Comparison of ENCODE assay signal across 16 cellular contexts in genomic region chr1:156077430-156077760, GRCh38. TPM values are rescaled to one million over a fixed set of nuclear protein-coding genes. Genes with fewer than 3 reads are reported as not detected.
A peak's percentile ranks its signal among the peaks of the same experiment; 100 is the strongest.
DNase-seq lines count a peak whose midpoint lies in the region; ATAC-seq and TF ChIP-seq lines count a peak whose summit lies in the region.
"Had no signal": no experiment of that assay in that cellular context is flagged by ENCODE, and none has a peak within 500 bp of the region (broad histone marks: within the 10 kb centered on the region; RNA-seq: fewer than 3 reads in every experiment).

No MANE protein-coding gene starts in this region.

- H3K79me1 ChIP-seq in mesendoderm (ENCODE audit: low read length): peaks cover 31% of the 10 kb centered on the region

- peaks cover 64% of the 10 kb centered on the region for H3K79me2 ChIP-seq in mesendoderm (ENCODE audit: control insufficient read depth, insufficient read depth, low read length)

- H3K56ac ChIP-seq in mesendoderm (ENCODE audit: low read length): peak overlapping the region; percentile 77

- H3K27ac Mint-ChIP-seq in MCF 10A (ENCODE audit: low read depth, unreplicated experiment) (no peak overlapping the region), brain (peak overlapping the region in 4 of 5 experiments; percentile 27 to 99 (median 92)), type B pancreatic cell (no peak overlapping the region)
- no peak overlapping the region for H3K27ac Mint-ChIP-seq in activated T-cell treated with anti-CD3 and anti-CD28 coated beads, Interleukin-2, amount 50 U/mL, for 72 hours
- H3K27ac Mint-ChIP-seq: activated CD8-positive, alpha-beta T cell treated with anti-CD3 and anti-CD28 coated beads for 36 hours had no signal

- CTCF ChIA-PET in MCF 10A (lab: Yijun Ruan, JAX): no interaction called here

- H3K9me3 ChIP-seq in breast epithelium: no peaks in the 10 kb centered on the region
- H3K9me3 ChIP-seq: esophagus squamous epithelium, MG63 had no signal

- ATAC-seq in activated T-cell treated with anti-CD3 and anti-CD28 coated beads, Interleukin-2, amount 50 U/mL, for 72 hours (replicated peaks in 1 of 2): no peak
- ATAC-seq in HG02840 (IDR thresholded peaks at IDR 0.05; ENCODE audit: low FRiP score, unreplicated experiment): no peak

- DNase-seq in breast epithelium (ENCODE audit: low spot score in 2 of 2): no peak
- DNase-seq in MCF 10A (ENCODE audit: unreplicated experiment): no peak
- DNase-seq in mesendoderm: no peak
- no peak for DNase-seq in type B pancreatic cell (ENCODE audit: extremely low spot score, unreplicated experiment)
- DNase-seq in activated T-cell treated with anti-CD3 and anti-CD28 coated beads, Interleukin-2, amount 50 U/mL, for 72 hours: no peak
- no peak for DNase-seq in CD1c-positive myeloid dendritic cell (ENCODE audit: extremely low spot score)
- DNase-seq: dermis blood vessel endothelial cell; esophagus squamous epithelium; MG63; NCI-H187 treated with DMSO at 0.1 percent for 48 hours; NCI-H524; stimulated activated naive CD4-positive, alpha-beta T cell had no signal

- H2BK15ac ChIP-seq in mesendoderm (replicated peaks; ENCODE audit: low read depth): no peak overlapping the region

- no peaks in the 10 kb centered on the region for H3K4me1 ChIP-seq in breast epithelium
- peaks cover 49% of the 10 kb centered on the region for H3K4me1 ChIP-seq in mesendoderm (ENCODE audit: control insufficient read depth, low read depth, low read length)

- H3K27me3 Mint-ChIP-seq in MCF 10A (ENCODE audit: insufficient read depth, unreplicated experiment): no peaks in the 10 kb centered on the region
- peaks cover 8% of the 10 kb centered on the region for H3K27me3 Mint-ChIP-seq in brain
- no peaks in the 10 kb centered on the region for H3K27me3 Mint-ChIP-seq in type B pancreatic cell
- H3K27me3 Mint-ChIP-seq in activated T-cell treated with anti-CD3 and anti-CD28 coated beads, Interleukin-2, amount 50 U/mL, for 72 hours (ENCODE audit: low read depth): peaks cover 40% of the 10 kb centered on the region
- H3K27me3 Mint-ChIP-seq: activated CD8-positive, alpha-beta T cell treated with anti-CD3 and anti-CD28 coated beads for 36 hours had no signal

- no peaks in the 10 kb centered on the region for H3K9me3 Mint-ChIP-seq in MCF 10A (ENCODE audit: unreplicated experiment)
- no peaks in the 10 kb centered on the region for H3K9me3 Mint-ChIP-seq in brain
- H3K9me3 Mint-ChIP-seq in type B pancreatic cell: no peaks in the 10 kb centered on the region
- no peaks in the 10 kb centered on the region for H3K9me3 Mint-ChIP-seq in activated T-cell treated with anti-CD3 and anti-CD28 coated beads, Interleukin-2, amount 50 U/mL, for 72 hours
- H3K9me3 Mint-ChIP-seq: activated CD8-positive, alpha-beta T cell treated with anti-CD3 and anti-CD28 coated beads for 36 hours had no signal

- H3K9ac ChIP-seq in mesendoderm (ENCODE audit: low read length): peak overlapping the region; percentile 61

- no peak overlapping the region for H3K18ac ChIP-seq in mesendoderm (ENCODE audit: low read length)

- H3K36me3 Mint-ChIP-seq in MCF 10A (ENCODE audit: insufficient read depth, unreplicated experiment): peaks cover 5% of the 10 kb centered on the region
- peaks cover 39% of the 10 kb centered on the region for H3K36me3 Mint-ChIP-seq in brain
- H3K36me3 Mint-ChIP-seq in type B pancreatic cell: peaks cover 38% of the 10 kb centered on the region
- no peaks in the 10 kb centered on the region for H3K36me3 Mint-ChIP-seq in activated T-cell treated with anti-CD3 and anti-CD28 coated beads, Interleukin-2, amount 50 U/mL, for 72 hours (ENCODE audit: insufficient read depth in 2 of 2)

- H3K4me3 ChIP-seq in breast epithelium (peak overlapping the region in 2 of 3 donors; percentile 56 to 68), mesendoderm (ENCODE audit: low read length) (no peak overlapping the region)
- H3K4me3 ChIP-seq: MG63 had no signal

- peak overlapping the region; percentile 50 to 76 for H3K27ac ChIP-seq in breast epithelium
- H3K27ac ChIP-seq in mesendoderm (ENCODE audit: low read depth, low read length): no peak overlapping the region

- H3K27me3 ChIP-seq in breast epithelium (no peaks in the 10 kb centered on the region), mesendoderm (ENCODE audit: insufficient read depth, low read length, poor library complexity) (no peaks in the 10 kb centered on the region)
- H3K27me3 ChIP-seq: MG63 had no signal

- BruUV-seq in MCF 10A (replicated peaks; lab: Mats Ljungman, UMichigan): no TSS peak

- TF ChIP-seq CTCF in breast epithelium (IDR thresholded peaks at IDR 0.05) (no peak), MCF 10A (IDR thresholded peaks at IDR 0.05; ENCODE audit: unreplicated experiment) (no peak), brain (conservative IDR thresholded peaks at IDR 0.05) (no peak), type B pancreatic cell (conservative IDR thresholded peaks at IDR 0.05) (no peak)

- no peak overlapping the region for H2BK5ac ChIP-seq in mesendoderm (ENCODE audit: low read length)

- no CpG with 5 or more reads among the region's 19 CpGs for WGBS in mesendoderm (ENCODE audit: extremely low coverage, insufficient coverage, low lambda C conversion rate)

- H3K4me2 ChIP-seq in mesendoderm (ENCODE audit: low read length): peak overlapping the region; percentile 12

- H3K4ac ChIP-seq in mesendoderm (ENCODE audit: low read depth, low read length): no peak overlapping the region

- TF ChIP-seq POLR2A in breast epithelium (IDR thresholded peaks at IDR 0.05): no peak

- intact Hi-C loops in breast epithelium (cut with DNase I; ENCODE audit: low total_unique reads): no loop called here
- intact Hi-C loops in MCF 10A (cut with micrococcal nuclease): no loop called here

- H3K4me3 Mint-ChIP-seq in MCF 10A (ENCODE audit: unreplicated experiment) (no peak overlapping the region), brain (peak overlapping the region; percentile 96 to 99 (median 98)), type B pancreatic cell (peak overlapping the region; percentile 97)
- no peak overlapping the region for H3K4me3 Mint-ChIP-seq in activated T-cell treated with anti-CD3 and anti-CD28 coated beads, Interleukin-2, amount 50 U/mL, for 72 hours
- H3K4me3 Mint-ChIP-seq: activated CD8-positive, alpha-beta T cell treated with anti-CD3 and anti-CD28 coated beads for 36 hours had no signal

- H3K23ac ChIP-seq in mesendoderm (ENCODE audit: low read length): peak overlapping the region; percentile 72

- H3K36me3 ChIP-seq in breast epithelium: no peaks in the 10 kb centered on the region
- H3K36me3 ChIP-seq in mesendoderm (ENCODE audit: control insufficient read depth, insufficient read depth, low read length): peaks cover 5% of the 10 kb centered on the region

- H2AK5ac ChIP-seq in mesendoderm (ENCODE audit: low read length): peak overlapping the region; percentile 52

- peaks cover 11% of the 10 kb centered on the region for H3K4me1 Mint-ChIP-seq in MCF 10A (ENCODE audit: insufficient read depth, unreplicated experiment)
- H3K4me1 Mint-ChIP-seq in brain: peaks cover 87% of the 10 kb centered on the region
- peaks cover 52% of the 10 kb centered on the region for H3K4me1 Mint-ChIP-seq in type B pancreatic cell (ENCODE audit: unreplicated experiment)
- peaks cover 5% of the 10 kb centered on the region for H3K4me1 Mint-ChIP-seq in activated T-cell treated with anti-CD3 and anti-CD28 coated beads, Interleukin-2, amount 50 U/mL, for 72 hours (ENCODE audit: low read depth)

- POLR2A ChIA-PET in MCF 10A (lab: Yijun Ruan, JAX): no interaction called here

- H4K8ac ChIP-seq in mesendoderm (ENCODE audit: low read depth, low read length): no peak overlapping the region

- no peak overlapping the region for H2BK120ac ChIP-seq in mesendoderm (ENCODE audit: low read depth, low read length)

- H4K5ac ChIP-seq in mesendoderm (ENCODE audit: low read length): no peak overlapping the region

RNA-seq across cellular contexts. Expression of gene MEX3A, which starts 4.9 kb away (rescaled TPM):
- 1 to 10 TPM in 2 of 3 donors, under 1 TPM in 1; 0.32 to 1.3 (median 1.3) TPM for total RNA-seq in breast epithelium
- total RNA-seq in MCF 10A (2022): 0.88 and 0.91 TPM in 2 replicates
- polyA plus RNA-seq in brain (ENCODE audit: insufficient read depth, low read depth, low replicate concordance): 91.7 TPM
- polyA plus RNA-seq in mesendoderm (2013, experiment 1 of 2): 44.2 TPM
- polyA plus RNA-seq in mesendoderm (2013, experiment 2 of 2): 43.0 TPM
- total RNA-seq in type B pancreatic cell (ENCODE audit: low replicate concordance): 31.0 and 61.9 TPM in 2 replicates
- under 1 TPM; 0.31 to 0.97 TPM for total RNA-seq in activated T-cell treated with anti-CD3 and anti-CD28 coated beads, Interleukin-2, amount 50 U/mL, for 72 hours

RNA-seq across cellular contexts. Expression of gene RAB25, which starts 16.4 kb away (rescaled TPM):
- total RNA-seq in breast epithelium (10 to 100 TPM in 2 of 3 donors, not detected in 1; 40.3 to 68.6 TPM), MCF 10A (2022) (1.6 and 5.5 TPM in 2 replicates), type B pancreatic cell (ENCODE audit: low replicate concordance) (97.9 and 294 TPM in 2 replicates)
- polyA plus RNA-seq in brain (ENCODE audit: insufficient read depth, low read depth, low replicate concordance): 113 TPM
- 49.9 TPM for polyA plus RNA-seq in mesendoderm (2013, experiment 1 of 2)
- 48.3 TPM for polyA plus RNA-seq in mesendoderm (2013, experiment 2 of 2)
- total RNA-seq in activated T-cell treated with anti-CD3 and anti-CD28 coated beads, Interleukin-2, amount 50 U/mL, for 72 hours: under 1 TPM; 0.53 to 0.95 TPM
- total RNA-seq: dermis blood vessel endothelial cell, left ventricle myocardium superior had no signal

RNA-seq across cellular contexts. Expression of gene LAMTOR2, which starts 22.8 kb away (rescaled TPM):
- total RNA-seq in breast epithelium (10 to 100 TPM; 60.7 to 75.5 (median 69.8) TPM), MCF 10A (2022) (88.1 and 104 TPM in 2 replicates), type B pancreatic cell (ENCODE audit: low replicate concordance) (55.6 and 60.9 TPM in 2 replicates)
- polyA plus RNA-seq in brain (ENCODE audit: insufficient read depth, low read depth, low replicate concordance): 126 TPM
- 58.6 TPM for polyA plus RNA-seq in mesendoderm (2013, experiment 1 of 2)
- 51.9 TPM for polyA plus RNA-seq in mesendoderm (2013, experiment 2 of 2)
- total RNA-seq in activated T-cell treated with anti-CD3 and anti-CD28 coated beads, Interleukin-2, amount 50 U/mL, for 72 hours: 10 to 100 TPM; 58.7 to 61.8 TPM

RNA-seq across cellular contexts. Expression of gene UBQLN4, which starts 23.8 kb away (rescaled TPM):
- total RNA-seq in breast epithelium (10 to 100 TPM; 22.1 to 27.1 (median 23.3) TPM), MCF 10A (2022) (49.0 and 51.4 TPM in 2 replicates), type B pancreatic cell (ENCODE audit: low replicate concordance) (40.3 and 54.5 TPM in 2 replicates)
- 92.9 TPM for polyA plus RNA-seq in brain (ENCODE audit: insufficient read depth, low read depth, low replicate concordance)
- 31.9 TPM for polyA plus RNA-seq in mesendoderm (2013, experiment 1 of 2)
- polyA plus RNA-seq in mesendoderm (2013, experiment 2 of 2): 31.5 TPM
- 10 to 100 TPM; 31.4 to 42.6 TPM for total RNA-seq in activated T-cell treated with anti-CD3 and anti-CD28 coated beads, Interleukin-2, amount 50 U/mL, for 72 hours

RNA-seq across cellular contexts. Expression of gene LMNA, which starts 37.1 kb away (rescaled TPM):
- total RNA-seq in breast epithelium (100 to 1,000 TPM; 292 to 367 (median 319) TPM), MCF 10A (2022) (620 and 716 TPM in 2 replicates), type B pancreatic cell (ENCODE audit: low replicate concordance) (141 and 400 TPM in 2 replicates)
- polyA plus RNA-seq in brain (ENCODE audit: insufficient read depth, low read depth, low replicate concordance): 55.1 TPM
- 59.4 TPM for polyA plus RNA-seq in mesendoderm (2013, experiment 1 of 2)
- 59.0 TPM for polyA plus RNA-seq in mesendoderm (2013, experiment 2 of 2)
- total RNA-seq in activated T-cell treated with anti-CD3 and anti-CD28 coated beads, Interleukin-2, amount 50 U/mL, for 72 hours: 100 to 1,000 TPM; 125 to 159 TPM

Comparison
In these comparisons a context has a peak if more than half of its experiments do, and no peak if none do; other contexts are left out.
1. H3K27ac Mint-ChIP-seq: peak in brain (4 of 5); none in MCF 10A (single experiment), type B pancreatic cell (single experiment) and activated T-cell treated with anti-CD3 and anti-CD28 coated beads, Interleukin-2, amount 50 U/mL, for 72 hours (single experiment).
2. H3K4me3 Mint-ChIP-seq: peak in brain (5 of 5) and type B pancreatic cell (single experiment); none in MCF 10A (single experiment) and activated T-cell treated with anti-CD3 and anti-CD28 coated beads, Interleukin-2, amount 50 U/mL, for 72 hours (0 of 2).
3. RNA of gene MEX3A, which starts 4.9 kb away (total RNA-seq): 31.0 to 61.9 TPM in type B pancreatic cell; 0.32 to 1.3 TPM in breast epithelium, 0.31 to 0.97 TPM in activated T-cell treated with anti-CD3 and anti-CD28 coated beads, Interleukin-2, amount 50 U/mL, for 72 hours and 0.88 to 0.91 TPM in MCF 10A; every median in the first group is over 10 times any median in the second.